In genomic region chr15:41810651-41811431, GRCh38 we compare ENCODE assay signal across 13 cellular contexts. TPM values are rescaled to one million over a fixed set of nuclear protein-coding genes. Genes with fewer than 3 reads are reported as not detected.
DNase-seq lines count a peak whose midpoint lies in the region; ATAC-seq and TF ChIP-seq lines count a peak whose summit lies in the region.
"Had no signal": no experiment of that assay in that cellular context is flagged by ENCODE, and none has a peak within 500 bp of the region (broad histone marks: within the 10 kb centered on the region; RNA-seq: fewer than 3 reads in every experiment).

No MANE protein-coding gene starts in this region.

- TF ChIP-seq POLR2A in stomach (IDR thresholded peaks at IDR 0.05), result no peak

- peaks cover 35% of the 10 kb centered on the region for H3K36me3 Mint-ChIP-seq in CD8-positive, alpha-beta T cell

- no peak overlapping the region for H2AFZ ChIP-seq in OCI-LY1 (ENCODE audit: low read length)

- no peaks in the 10 kb centered on the region for H3K27me3 Mint-ChIP-seq in CD8-positive, alpha-beta T cell (ENCODE audit: low read depth)

- H3F3A ChIP-seq in OCI-LY1 (ENCODE audit: insufficient read depth, low read length), result no peaks in the 10 kb centered on the region

- TF ChIP-seq CTCF in AG04449 (IDR thresholded peaks at IDR 0.05; ENCODE audit: insufficient read depth, low read length, missing control alignments), result peak; percentile 6
- TF ChIP-seq CTCF in CD8-positive, alpha-beta T cell (IDR thresholded peaks at IDR 0.05), result no peak
- TF ChIP-seq CTCF in OCI-LY1 (IDR thresholded peaks at IDR 0.05; ENCODE audit: low read length), result peak; percentile 26; the same call in 1 of the 2 replicates
- peak; percentile 20 for TF ChIP-seq CTCF in choroid plexus epithelial cell (conservative IDR thresholded peaks at IDR 0.05; ENCODE audit: low read depth, low read length)
- TF ChIP-seq CTCF in stomach (IDR thresholded peaks at IDR 0.05), result no peak

- WGBS in stomach, 5 donors, result 92 to 95% (median 94%) methylated on average over 5 of the region's 5 CpGs

- no peaks in the 10 kb centered on the region for H3K9me3 ChIP-seq in CD8-positive, alpha-beta T cell (ENCODE audit: low read length)
- H3K9me3 ChIP-seq in OCI-LY1 (ENCODE audit: low read length) (no peaks in the 10 kb centered on the region), stomach (no peaks in the 10 kb centered on the region)
- H3K9me3 ChIP-seq: body of pancreas, transverse colon had no signal

- no peaks in the 10 kb centered on the region for H3K27me3 ChIP-seq in CD8-positive, alpha-beta T cell (ENCODE audit: insufficient read depth, low read length)
- H3K27me3 ChIP-seq in OCI-LY1 (ENCODE audit: insufficient read depth, low read length) (no peaks in the 10 kb centered on the region), stomach (no peaks in the 10 kb centered on the region)
- H3K27me3 ChIP-seq: body of pancreas, transverse colon had no signal

- no peak overlapping the region for H3K4me3 Mint-ChIP-seq in CD8-positive, alpha-beta T cell
- H3K4me3 Mint-ChIP-seq: CD14-positive monocyte, nephron progenitor cell had no signal

- H3K9me2 ChIP-seq in OCI-LY1 (ENCODE audit: low read depth, low read length), result no peaks in the 10 kb centered on the region

- peaks cover 17% of the 10 kb centered on the region for H3K4me1 ChIP-seq in CD8-positive, alpha-beta T cell (ENCODE audit: insufficient read depth, low read length)
- H3K4me1 ChIP-seq in OCI-LY1 (ENCODE audit: insufficient read depth, low read length, severe bottlenecking) (peaks cover 21% of the 10 kb centered on the region), stomach (peaks cover 3 to 25% (median 11%) of the 10 kb centered on the region in 4 donors)
- H3K4me1 ChIP-seq: body of pancreas had no signal

- no peaks in the 10 kb centered on the region for H3K79me2 ChIP-seq in OCI-LY1 (ENCODE audit: insufficient read depth, low read length)

- peak; percentile 7 for ATAC-seq in CD8-positive, alpha-beta T cell
- no peak for ATAC-seq in GM18498 (IDR thresholded peaks at IDR 0.05; ENCODE audit: unreplicated experiment)

- POLR2A ChIA-PET in AG04449 (lab: Yijun Ruan, JAX), result interaction anchor here (2.2 kb wide), 1 partner anchor 37 kb away, joined by 16 read pairs; the partner anchor contains the start of gene MAPKBP1
- POLR2A ChIA-PET in CD8-positive, alpha-beta T cell (lab: Charles Lee), result interaction anchor here (0.8 to 4.7 kb wide), 2 partner anchors 37 to 253 kb away, joined by 3 to 31 read pairs; partner anchors contain the start of gene MAPKBP1

- H3K27ac ChIP-seq in CD8-positive, alpha-beta T cell (ENCODE audit: low read depth, low read length), result no peak overlapping the region
- H3K27ac ChIP-seq in OCI-LY1 (ENCODE audit: low read depth, low read length, poor library complexity, severe bottlenecking) (peak overlapping the region; percentile 27), stomach (no peak overlapping the region)
- H3K27ac ChIP-seq: body of pancreas, transverse colon had no signal

- peaks cover 16% of the 10 kb centered on the region for H3K4me1 Mint-ChIP-seq in CD8-positive, alpha-beta T cell (ENCODE audit: low read depth)

- no peak overlapping the region for H3K4me2 ChIP-seq in OCI-LY1 (ENCODE audit: low read length)

- DNase-seq in AG04449 (ENCODE audit: low read depth, low spot score) (no peak), choroid plexus epithelial cell (ENCODE audit: low read depth) (no peak), stomach (no peak), NCI-H510A (lab: John Stamatoyannopoulos, UW) (no peak)
- DNase-seq in CD8-positive, alpha-beta T cell, result no peak
- no peak for DNase-seq in stimulated activated naive CD4-positive, alpha-beta T cell treated with Interleukin-2 at 50 U/mL for 16 hours (lab: John Stamatoyannopoulos, UW)

- CTCF ChIA-PET in AG04449 (lab: Yijun Ruan, JAX), result interaction anchor here (0.5 to 17.2 kb wide), 48 partner anchors 10 to 408 kb away, joined by 3 to 756 read pairs (median 4); partner anchors contain the start of genes MAPKBP1, MGA and PLA2G4B
- CTCF ChIA-PET in CD8-positive, alpha-beta T cell (lab: Charles Lee), result interaction anchor here (1.0 to 14.8 kb wide), 31 partner anchors 9 to 347 kb away, joined by 3 to 314 read pairs (median 6); partner anchors contain the start of gene MAPKBP1

- H3K9me3 Mint-ChIP-seq in CD8-positive, alpha-beta T cell, result no peaks in the 10 kb centered on the region
- H3K9me3 Mint-ChIP-seq: nephron progenitor cell had no signal

- peak overlapping the region; percentile 14 for H3K27ac Mint-ChIP-seq in CD8-positive, alpha-beta T cell
- H3K27ac Mint-ChIP-seq: nephron progenitor cell had no signal

- H3K9ac ChIP-seq in OCI-LY1 (ENCODE audit: low read length), result no peak overlapping the region

- TF ChIP-seq EP300 in stomach (IDR thresholded peaks at IDR 0.05), result no peak

- no peaks in the 10 kb centered on the region for H4K20me1 ChIP-seq in OCI-LY1 (ENCODE audit: insufficient read depth, low read length)

- H3K36me3 ChIP-seq in CD8-positive, alpha-beta T cell (ENCODE audit: insufficient read depth, low read length), result peaks cover 9% of the 10 kb centered on the region
- peaks cover 5% of the 10 kb centered on the region; the same call in 1 of the 2 replicates for H3K36me3 ChIP-seq in OCI-LY1 (ENCODE audit: insufficient read depth, low read length)
- peaks cover 28 to 52% (median 43%) of the 10 kb centered on the region in 4 donors for H3K36me3 ChIP-seq in stomach

- H3K4me3 ChIP-seq in AG04449 (ENCODE audit: low read depth, low read length), result no peak overlapping the region
- H3K4me3 ChIP-seq in CD8-positive, alpha-beta T cell (ENCODE audit: low read depth, low read length), result no peak overlapping the region
- H3K4me3 ChIP-seq in OCI-LY1 (ENCODE audit: low read depth, low read length, poor library complexity, severe bottlenecking), result no peak overlapping the region
- no peak overlapping the region for H3K4me3 ChIP-seq in choroid plexus epithelial cell (ENCODE audit: low read depth, low read length)
- no peak overlapping the region for H3K4me3 ChIP-seq in stomach
- H3K4me3 ChIP-seq: body of pancreas, lung, transverse colon had no signal

- intact Hi-C loops in CD8-positive, alpha-beta T cell (cut with DNase I, micrococcal nuclease), result loop anchor here (1.0 to 5.0 kb wide), 10 partner anchors 37 to 345 kb away; partner anchors contain the start of genes MAPKBP1 (in 1 of the 2) and TYRO3 (in 1 of the 2)
- intact Hi-C loops in stomach (cut with DNase I; ENCODE audit: low total_unique reads), result loop anchor here (5.0 kb wide), 1 partner anchor 39 kb away; the partner anchor contains the start of gene MAPKBP1

RNA-seq across cellular contexts. Expression of gene JMJD7, which starts 17.1 kb away (rescaled TPM):
- 10 to 100 TPM; 27.5 to 38.3 TPM for total RNA-seq in CD8-positive, alpha-beta T cell
- total RNA-seq in stomach, result 1 to 10 TPM in 1 of 5 donors, under 1 TPM in 2, not detected in 2; 0.55 to 3.1 (median 0.58) TPM
- 10 to 100 TPM; 16.8 to 24.2 (median 22.5) TPM for polyA plus RNA-seq in stomach

RNA-seq across cellular contexts. Expression of gene PLA2G4B, which starts 27.8 kb away (rescaled TPM):
- total RNA-seq in CD8-positive, alpha-beta T cell, result 10 to 100 TPM; 25.0 to 26.1 TPM
- 10 to 100 TPM in 3 of 5 donors, 1 to 10 TPM in 2; 2.6 to 71.2 (median 22.6) TPM for total RNA-seq in stomach
- polyA plus RNA-seq in stomach, result 10 to 100 TPM in 1 of 3 donors, 1 to 10 TPM in 2; 4.0 to 38.5 (median 5.3) TPM

RNA-seq across cellular contexts. Expression of gene MAPKBP1, which starts 36.6 kb away (rescaled TPM):
- total RNA-seq in CD8-positive, alpha-beta T cell, result 10 to 100 TPM; 24.2 to 25.3 TPM
- total RNA-seq in stomach, result 10 to 100 TPM in 4 of 5 donors, 1 to 10 TPM in 1; 8.8 to 41.5 (median 22.6) TPM
- polyA plus RNA-seq in stomach, result 10 to 100 TPM in 2 of 3 donors, 1 to 10 TPM in 1; 9.0 to 20.5 (median 13.1) TPM

Comparison
In these comparisons a context has a peak if more than half of its experiments do, and no peak if none do; other contexts are left out.
1. CTCF ChIP-seq: peak in AG04449 (single experiment), OCI-LY1 (single experiment) and choroid plexus epithelial cell (single experiment); none in CD8-positive, alpha-beta T cell (single experiment) and stomach (0 of 7).
2. RNA of gene JMJD7, which starts 17.1 kb away (total RNA-seq): 27.5 to 38.3 TPM in CD8-positive, alpha-beta T cell; 0.55 to 3.1 TPM in stomach; every median in the first group is over 4 times any median in the second.